13 cellular contexts compared by ENCODE assay signal in the genomic region with DNA sequence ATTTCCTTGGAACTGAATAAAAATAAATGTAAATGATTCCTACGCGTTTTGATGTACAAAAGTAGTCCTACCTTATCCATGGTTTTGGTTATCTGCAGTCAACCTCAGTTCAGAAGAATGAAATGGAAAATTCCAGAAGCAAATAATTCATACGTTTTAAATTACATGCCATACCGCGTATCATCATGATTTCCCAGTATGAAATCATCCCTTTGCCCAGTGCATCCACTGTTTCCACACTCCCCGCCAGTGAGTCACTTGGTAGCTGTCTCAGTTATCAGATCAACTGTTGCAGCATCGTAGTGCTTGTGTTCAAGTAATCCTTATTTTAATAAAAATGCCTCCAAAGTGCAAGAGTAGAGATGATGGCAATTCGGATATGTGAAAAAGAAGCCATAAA. TPM values are rescaled to one million over a fixed set of nuclear protein-coding genes. Genes with fewer than 3 reads are reported as not detected.
DNase-seq lines count a peak whose midpoint lies in the region; ATAC-seq, FAIRE-seq and TF ChIP-seq lines count a peak whose summit lies in the region.
"Had no signal": no experiment of that assay in that cellular context is flagged by ENCODE, and none has a peak within 500 bp of the region (broad histone marks: within the 10 kb centered on the region; RNA-seq: fewer than 3 reads in every experiment).

No MANE protein-coding gene starts in this region.

- no peak overlapping the region for H3K27ac Mint-ChIP-seq in stimulated activated naive B cell treated with anti-CD40 and anti-IgM and Interleukin-4, amounts not matched to agents 10 μg/mL and 1 μg/mL and 100 μg/mL, for 72 hours
- H3K27ac Mint-ChIP-seq in activated T-helper 2 cell treated with anti-CD3 and anti-CD28 coated beads, Interferon-gamma antibody, Interleukin-2, Interleukin-4, amounts not matched to agents 10 μg/mL and 5 μg/mL and 100 μg/mL, durations not matched to agents 14 hours and 24 hours and 36 hours, result no peak overlapping the region
- H3K27ac Mint-ChIP-seq: T-helper 1 cell treated with Interleukin-12 subunit alpha and Interleukin-12 subunit beta and Interleukin-4 antibody, amounts not matched to agents 30 μg/mL and 1 μg/mL, for 36 hours had no signal

- H3K36me3 Mint-ChIP-seq in stimulated activated naive B cell treated with anti-CD40 and anti-IgM and Interleukin-4, amounts not matched to agents 10 μg/mL and 1 μg/mL and 100 μg/mL, for 72 hours, result no peaks in the 10 kb centered on the region
- no peaks in the 10 kb centered on the region for H3K36me3 Mint-ChIP-seq in activated T-helper 2 cell treated with anti-CD3 and anti-CD28 coated beads, Interferon-gamma antibody, Interleukin-2, Interleukin-4, amounts not matched to agents 10 μg/mL and 5 μg/mL and 100 μg/mL, durations not matched to agents 14 hours and 24 hours and 36 hours (ENCODE audit: low read depth)

- no peak for FAIRE-seq in urothelium cell line (lab: Jason Lieb, UNC)

- peaks cover 0 to 2% of the 10 kb centered on the region in 2 donors for H3K9me3 Mint-ChIP-seq in stimulated activated naive B cell treated with anti-CD40 and anti-IgM and Interleukin-4, amounts not matched to agents 10 μg/mL and 1 μg/mL and 100 μg/mL, for 72 hours
- H3K9me3 Mint-ChIP-seq in activated T-helper 2 cell treated with anti-CD3 and anti-CD28 coated beads, Interferon-gamma antibody, Interleukin-2, Interleukin-4, amounts not matched to agents 10 μg/mL and 5 μg/mL and 100 μg/mL, durations not matched to agents 14 hours and 24 hours and 36 hours, result peaks cover 8% of the 10 kb centered on the region

- intact Hi-C loops in left cardiac atrium (cut with DNase I), result loop anchor here (1.0 to 10.0 kb wide), 4 partner anchors 65 to 258 kb away; partner anchors contain the start of gene LXN (in 1 of the 2)
- intact Hi-C loops in cardiac septum (cut with DNase I), result loop anchor here (10.0 kb wide), 2 partner anchors 138 to 248 kb away; no protein-coding TSS in a partner anchor
- intact Hi-C loops in activated T-helper 2 cell treated with anti-CD3 and anti-CD28 coated beads, Interferon-gamma antibody, Interleukin-2, Interleukin-4, amounts not matched to agents 10 μg/mL and 5 μg/mL and 100 μg/mL, durations not matched to agents 14 hours and 24 hours and 36 hours (cut with micrococcal nuclease), result loop anchor here (10.0 kb wide), 1 partner anchor 218 kb away; the partner anchor contains the start of gene MLF1

- H3K4me3 ChIP-seq in fibroblast of pulmonary artery (replicated peaks; ENCODE audit: low read depth, low read length), result no peak overlapping the region
- H3K4me3 ChIP-seq: lower lobe of right lung, uterus had no signal

- peaks cover 0 to 16% of the 10 kb centered on the region in 2 donors for H3K27me3 Mint-ChIP-seq in stimulated activated naive B cell treated with anti-CD40 and anti-IgM and Interleukin-4, amounts not matched to agents 10 μg/mL and 1 μg/mL and 100 μg/mL, for 72 hours
- H3K27me3 Mint-ChIP-seq in activated T-helper 2 cell treated with anti-CD3 and anti-CD28 coated beads, Interferon-gamma antibody, Interleukin-2, Interleukin-4, amounts not matched to agents 10 μg/mL and 5 μg/mL and 100 μg/mL, durations not matched to agents 14 hours and 24 hours and 36 hours (ENCODE audit: low read depth), result peaks cover 16% of the 10 kb centered on the region

- TF ChIP-seq CTCF in fibroblast of pulmonary artery (IDR thresholded peaks at IDR 0.05; ENCODE audit: low read length, missing control alignments), result no peak

- ATAC-seq in left cardiac atrium (peak; percentile 50 to 89), SK-N-SH treated with all-trans-retinoic acid at 6 μM for 48 hours (peak; percentile 95)
- no peak for ATAC-seq in stimulated activated naive B cell treated with anti-CD40 and anti-IgM and Interleukin-4, amounts not matched to agents 10 μg/mL and 1 μg/mL and 100 μg/mL, for 72 hours (replicated peaks)
- ATAC-seq: lower lobe of right lung had no signal

- H3K4me3 Mint-ChIP-seq in stimulated activated naive B cell treated with anti-CD40 and anti-IgM and Interleukin-4, amounts not matched to agents 10 μg/mL and 1 μg/mL and 100 μg/mL, for 72 hours, result no peak overlapping the region
- no peak overlapping the region for H3K4me3 Mint-ChIP-seq in activated T-helper 2 cell treated with anti-CD3 and anti-CD28 coated beads, Interferon-gamma antibody, Interleukin-2, Interleukin-4, amounts not matched to agents 10 μg/mL and 5 μg/mL and 100 μg/mL, durations not matched to agents 14 hours and 24 hours and 36 hours (ENCODE audit: low read depth)
- H3K4me3 Mint-ChIP-seq: T-helper 1 cell treated with Interleukin-12 subunit alpha and Interleukin-12 subunit beta and Interleukin-4 antibody, amounts not matched to agents 30 μg/mL and 1 μg/mL, for 36 hours had no signal

- DNase-seq in left cardiac atrium, result peak; percentile 44
- DNase-seq in cardiac septum (ENCODE audit: low spot score), result no peak
- DNase-seq in fibroblast of pulmonary artery (ENCODE audit: low read depth), result peak; percentile 92
- DNase-seq in urothelium cell line (ENCODE audit: low spot score), result peak; percentile 25
- no peak for DNase-seq in stimulated activated CD4-positive, alpha-beta T cell treated with anti-CD3 and anti-CD28 coated beads, Interleukin-12 subunit alpha, Interleukin-12 subunit beta, amount 100 ng/mL, for 4 hours
- no peak for DNase-seq in stimulated activated naive B cell treated with anti-CD40 and anti-IgM and Interleukin-4, amounts not matched to agents 10 μg/mL and 1 μg/mL and 100 μg/mL, for 72 hours
- no peak for DNase-seq in activated T-helper 2 cell treated with anti-CD3 and anti-CD28 coated beads, Interferon-gamma antibody, Interleukin-2, Interleukin-4, amounts not matched to agents 10 μg/mL and 5 μg/mL and 100 μg/mL, durations not matched to agents 14 hours and 24 hours and 36 hours (ENCODE audit: low spot score)
- DNase-seq: activated CD4-positive, alpha-beta T cell treated with anti-CD3 and anti-CD28 coated beads, Interleukin-2, amount 50 U/mL, for 1 hour; activated naive CD4-positive, alpha-beta T cell; lower lobe of right lung; uterus had no signal

- H3K4me1 Mint-ChIP-seq in stimulated activated naive B cell treated with anti-CD40 and anti-IgM and Interleukin-4, amounts not matched to agents 10 μg/mL and 1 μg/mL and 100 μg/mL, for 72 hours, result peaks cover 0 to 5% of the 10 kb centered on the region in 2 donors
- peaks cover 3% of the 10 kb centered on the region for H3K4me1 Mint-ChIP-seq in activated T-helper 2 cell treated with anti-CD3 and anti-CD28 coated beads, Interferon-gamma antibody, Interleukin-2, Interleukin-4, amounts not matched to agents 10 μg/mL and 5 μg/mL and 100 μg/mL, durations not matched to agents 14 hours and 24 hours and 36 hours (ENCODE audit: low read depth)

TF ChIP-seq in SK-N-SH treated with all-trans-retinoic acid at 6 μM for 48 hours, 23 proteins besides CTCF, POLR2A, EP300 and RAD21 (continues in another document):
- 0 out of 2 replicates have a peak, but pooled peaks have one; percentile 52 for TF ChIP-seq SNAI2 (CRISPR knock-in tag; IDR thresholded peaks at IDR 0.05)
- TF ChIP-seq TOX (CRISPR knock-in tag; IDR thresholded peaks at IDR 0.05; ENCODE audit: borderline replicate concordance), result no peak
- TF ChIP-seq, protein P1, sequence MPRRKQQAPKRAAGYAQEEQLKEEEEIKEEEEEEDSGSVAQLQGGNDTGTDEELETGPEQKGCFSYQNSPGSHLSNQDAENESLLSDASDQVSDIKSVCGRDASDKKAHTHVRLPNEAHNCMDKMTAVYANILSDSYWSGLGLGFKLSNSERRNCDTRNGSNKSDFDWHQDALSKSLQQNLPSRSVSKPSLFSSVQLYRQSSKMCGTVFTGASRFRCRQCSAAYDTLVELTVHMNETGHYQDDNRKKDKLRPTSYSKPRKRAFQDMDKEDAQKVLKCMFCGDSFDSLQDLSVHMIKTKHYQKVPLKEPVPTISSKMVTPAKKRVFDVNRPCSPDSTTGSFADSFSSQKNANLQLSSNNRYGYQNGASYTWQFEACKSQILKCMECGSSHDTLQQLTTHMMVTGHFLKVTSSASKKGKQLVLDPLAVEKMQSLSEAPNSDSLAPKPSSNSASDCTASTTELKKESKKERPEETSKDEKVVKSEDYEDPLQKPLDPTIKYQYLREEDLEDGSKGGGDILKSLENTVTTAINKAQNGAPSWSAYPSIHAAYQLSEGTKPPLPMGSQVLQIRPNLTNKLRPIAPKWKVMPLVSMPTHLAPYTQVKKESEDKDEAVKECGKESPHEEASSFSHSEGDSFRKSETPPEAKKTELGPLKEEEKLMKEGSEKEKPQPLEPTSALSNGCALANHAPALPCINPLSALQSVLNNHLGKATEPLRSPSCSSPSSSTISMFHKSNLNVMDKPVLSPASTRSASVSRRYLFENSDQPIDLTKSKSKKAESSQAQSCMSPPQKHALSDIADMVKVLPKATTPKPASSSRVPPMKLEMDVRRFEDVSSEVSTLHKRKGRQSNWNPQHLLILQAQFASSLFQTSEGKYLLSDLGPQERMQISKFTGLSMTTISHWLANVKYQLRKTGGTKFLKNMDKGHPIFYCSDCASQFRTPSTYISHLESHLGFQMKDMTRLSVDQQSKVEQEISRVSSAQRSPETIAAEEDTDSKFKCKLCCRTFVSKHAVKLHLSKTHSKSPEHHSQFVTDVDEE (CRISPR knock-in tag; IDR thresholded peaks at IDR 0.05), result no peak
- TF ChIP-seq ZNF70 (CRISPR knock-in tag; IDR thresholded peaks at IDR 0.05), result no peak
- TF ChIP-seq BACH2 (CRISPR knock-in tag; IDR thresholded peaks at IDR 0.05; ENCODE audit: borderline replicate concordance), result no peak
- no peak for TF ChIP-seq ZFP30 (CRISPR knock-in tag; IDR thresholded peaks at IDR 0.05)
- no peak for TF ChIP-seq ZNF565 (CRISPR knock-in tag; conservative IDR thresholded peaks at IDR 0.05; ENCODE audit: low read depth)
- TF ChIP-seq, protein P2, sequence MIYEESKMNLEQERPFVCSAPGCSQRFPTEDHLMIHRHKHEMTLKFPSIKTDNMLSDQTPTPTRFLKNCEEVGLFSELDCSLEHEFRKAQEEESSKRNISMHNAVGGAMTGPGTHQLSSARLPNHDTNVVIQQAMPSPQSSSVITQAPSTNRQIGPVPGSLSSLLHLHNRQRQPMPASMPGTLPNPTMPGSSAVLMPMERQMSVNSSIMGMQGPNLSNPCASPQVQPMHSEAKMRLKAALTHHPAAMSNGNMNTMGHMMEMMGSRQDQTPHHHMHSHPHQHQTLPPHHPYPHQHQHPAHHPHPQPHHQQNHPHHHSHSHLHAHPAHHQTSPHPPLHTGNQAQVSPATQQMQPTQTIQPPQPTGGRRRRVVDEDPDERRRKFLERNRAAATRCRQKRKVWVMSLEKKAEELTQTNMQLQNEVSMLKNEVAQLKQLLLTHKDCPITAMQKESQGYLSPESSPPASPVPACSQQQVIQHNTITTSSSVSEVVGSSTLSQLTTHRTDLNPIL (CRISPR knock-in tag; IDR thresholded peaks at IDR 0.05; ENCODE audit: low read depth), result peak; percentile 52; the same call in 1 of the 2 replicates
- TF ChIP-seq ISL1 (CRISPR knock-in tag; IDR thresholded peaks at IDR 0.05), result peak; percentile 80
- TF ChIP-seq ESRRG (CRISPR knock-in tag; IDR thresholded peaks at IDR 0.05), result no peak

RNA-seq across cellular contexts. Expression of gene MFSD1, which starts 9.1 kb away (rescaled TPM):
- total RNA-seq in left cardiac atrium (10 to 100 TPM; 42.6 to 47.4 TPM), cardiac septum (23.9 TPM)
- 20.2 and 24.1 TPM in 2 replicates for total RNA-seq in activated T-helper 2 cell treated with anti-CD3 and anti-CD28 coated beads, Interferon-gamma antibody, Interleukin-2, Interleukin-4, amounts not matched to agents 10 μg/mL and 5 μg/mL and 100 μg/mL, durations not matched to agents 14 hours and 24 hours and 36 hours

Comparison
In these comparisons a context has a peak if more than half of its experiments do, and no peak if none do; other contexts are left out.
1. DNase-seq: peak in left cardiac atrium (single experiment), fibroblast of pulmonary artery (single experiment) and urothelium cell line (single experiment); none in cardiac septum (single experiment), stimulated activated CD4-positive, alpha-beta T cell treated with anti-CD3 and anti-CD28 coated beads, Interleukin-12 subunit alpha, Interleukin-12 subunit beta, amount 100 ng/mL, for 4 hours (single experiment), stimulated activated naive B cell treated with anti-CD40 and anti-IgM and Interleukin-4, amounts not matched to agents 10 μg/mL and 1 μg/mL and 100 μg/mL, for 72 hours (single experiment) and activated T-helper 2 cell treated with anti-CD3 and anti-CD28 coated beads, Interferon-gamma antibody, Interleukin-2, Interleukin-4, amounts not matched to agents 10 μg/mL and 5 μg/mL and 100 μg/mL, durations not matched to agents 14 hours and 24 hours and 36 hours (single experiment).
2. ATAC-seq: peak in left cardiac atrium (2 of 2) and SK-N-SH treated with all-trans-retinoic acid at 6 μM for 48 hours (single experiment); none in stimulated activated naive B cell treated with anti-CD40 and anti-IgM and Interleukin-4, amounts not matched to agents 10 μg/mL and 1 μg/mL and 100 μg/mL, for 72 hours (0 of 2).